ENCODE assay signal across 28 cellular contexts in genomic region chr1:228334226-228334935, GRCh38.
A peak's percentile ranks its signal among the peaks of the same experiment; 100 is the strongest.
DNase-seq lines count a peak whose midpoint lies in the region; ATAC-seq, FAIRE-seq and TF ChIP-seq lines count a peak whose summit lies in the region.
"Had no signal": no experiment of that assay in that cellular context is flagged by ENCODE, and none has a peak within 500 bp of the region (broad histone marks: within the 10 kb centered on the region; RNA-seq: fewer than 3 reads in every experiment).

No MANE protein-coding gene starts in this region.

- no peak for TF ChIP-seq POLR2A in sigmoid colon (IDR thresholded peaks at IDR 0.05)

- TF ChIP-seq CTCF in HEK293 (tag by site-specific recombination; IDR thresholded peaks at IDR 0.05) (no peak), kidney (IDR thresholded peaks at IDR 0.05; ENCODE audit: borderline replicate concordance, extremely low read depth, insufficient read depth) (no peak), sigmoid colon (IDR thresholded peaks at IDR 0.05) (no peak)

- H3K36me3 ChIP-seq in HEK293 (ENCODE audit: control insufficient read depth in 2 of 2, insufficient read depth in 1 of 2, low read length in 2 of 2) = peaks cover 0 to 6% of the 10 kb centered on the region in 2 experiments; a peak in 1 of 3 replicates
- H3K36me3 ChIP-seq in kidney (ENCODE audit: control insufficient read depth in 1 of 2, insufficient read depth in 2 of 2, low read length in 2 of 2) = peaks cover 3 to 6% of the 10 kb centered on the region in 2 donors
- peaks cover 0 to under 1% (median 0%) of the 10 kb centered on the region in 4 donors for H3K36me3 ChIP-seq in sigmoid colon
- H3K36me3 ChIP-seq: MG63 had no signal

- H3K4me1 ChIP-seq in HEK293 (ENCODE audit: control insufficient read depth, insufficient read depth, low read length) (no peaks in the 10 kb centered on the region), kidney (ENCODE audit: control insufficient read depth in 1 of 2, insufficient read depth in 1 of 2, low read depth in 1 of 2, low read length in 2 of 2) (no peaks in the 10 kb centered on the region), sigmoid colon (no peaks in the 10 kb centered on the region)

- H3K27ac ChIP-seq in HEK293 (ENCODE audit: extremely low read depth, low read depth, low read length) (no peak overlapping the region), kidney (ENCODE audit: low read depth in 2 of 2, low read length in 2 of 2) (no peak overlapping the region), sigmoid colon (no peak overlapping the region)
- H3K27ac ChIP-seq: 22Rv1, VCaP had no signal

- DNase-seq in activated CD4-positive, CD25-positive, alpha-beta regulatory T cell treated with anti-CD3 and anti-CD28 coated beads, Interleukin-2, amount 50 U/mL, for 72 hours = peak; percentile 27
- DNase-seq in kidney (peak; percentile 44), sigmoid colon (peak; percentile 47), NCI-H526 treated with DMSO at 0.1 percent for 48 hours (lab: John Stamatoyannopoulos, UW) (no peak)
- no peak for DNase-seq in effector CD8-positive, alpha-beta T cell (lab: John Stamatoyannopoulos, UW)
- DNase-seq: activated CD4-positive, alpha-beta T cell treated with anti-CD3 and anti-CD28 coated beads, Interleukin-2, amount 50 U/mL, for 1 hour; activated naive CD4-positive, alpha-beta T cell treated with Interleukin-2 at 50 U/mL for 16 hours; AML-193; CD8-positive, alpha-beta T cell; DMS153; HFFc6; KBM-7; MG63; NCI-H1417; NCI-H2081 treated with DMSO at 0.1 percent for 48 hours; NCI-H82; nucleus accumbens; RPMI8226; stimulated activated CD4-positive, alpha-beta T cell treated with anti-CD3 and anti-CD28 coated beads, Interleukin-12 subunit alpha, Interleukin-12 subunit beta, amount 100 ng/mL, for 4 hours; stimulated activated CD4-positive, alpha-beta T cell treated with anti-CD3 and anti-CD28 coated beads, Interleukin-4, amount 100 ng/mL, for 24 hours; stimulated activated naive B cell treated with anti-CD40 and anti-IgM and Interleukin-4, amounts not matched to agents 10 μg/mL and 1 μg/mL and 100 μg/mL, for 72 hours had no signal

- POLR2A ChIA-PET in HEK293 (lab: Yijun Ruan, JAX) = no interaction called here

- 94 to 95% methylated on average over 22 of the region's 22 CpGs for WGBS in sigmoid colon, 2 donors

- H3K4me3 ChIP-seq in HEK293 (ENCODE audit: low read depth, low read length) (no peak overlapping the region), kidney (ENCODE audit: low read length in 2 of 2) (no peak overlapping the region), sigmoid colon (no peak overlapping the region)
- H3K4me3 ChIP-seq: MG63 had no signal

- no peak for TF ChIP-seq EP300 in sigmoid colon (IDR thresholded peaks at IDR 0.05)

- intact Hi-C loops in kidney (cut with DNase I) (no loop called here), sigmoid colon (cut with DNase I) (no loop called here)

- H3K9ac ChIP-seq in kidney (ENCODE audit: low read length in 2 of 2) = no peak overlapping the region

- ATAC-seq in activated CD4-positive, CD25-positive, alpha-beta regulatory T cell treated with anti-CD3 and anti-CD28 coated beads, Interleukin-2, amount 50 U/mL, for 24 hours = no peak
- no peak for ATAC-seq in HG03025 (IDR thresholded peaks at IDR 0.05; ENCODE audit: low FRiP score, unreplicated experiment)
- ATAC-seq: CD8-positive, alpha-beta T cell; SK-N-SH treated with all-trans-retinoic acid at 6 μM for 48 hours; stimulated activated naive B cell treated with anti-CD40 and anti-IgM and Interleukin-4, amounts not matched to agents 10 μg/mL and 1 μg/mL and 100 μg/mL, for 72 hours had no signal

- CTCF ChIA-PET in HEK293 (lab: Yijun Ruan, JAX) = no interaction called here

- H3K9me3 ChIP-seq in HEK293 (ENCODE audit: control insufficient read depth, insufficient read depth, low read depth, low read length) (no peaks in the 10 kb centered on the region), kidney (ENCODE audit: control insufficient read depth in 1 of 2, low read length in 2 of 2) (no peaks in the 10 kb centered on the region), sigmoid colon (no peaks in the 10 kb centered on the region)
- H3K9me3 ChIP-seq: MG63 had no signal

- no peak for FAIRE-seq in kidney (lab: Jason Lieb, UNC)
- FAIRE-seq: bronchial epithelial cell had no signal

- no peaks in the 10 kb centered on the region for H3K27me3 ChIP-seq in sigmoid colon
- H3K27me3 ChIP-seq: MG63 had no signal

TF ChIP-seq in HEK293, 187 proteins besides CTCF, POLR2A, EP300 and RAD21:
- TF ChIP-seq REST (tag by site-specific recombination; IDR thresholded peaks at IDR 0.05) (peak; percentile 38; the same call in 1 of the 2 replicates), GLIS1 (tag by site-specific recombination; IDR thresholded peaks at IDR 0.05) (no peak), KLF8 (tag by site-specific recombination; IDR thresholded peaks at IDR 0.05) (no peak), KLF9 (tag by site-specific recombination; IDR thresholded peaks at IDR 0.05; ENCODE audit: low read depth) (no peak)

Comparison
In these comparisons a context has a peak if more than half of its experiments do, and no peak if none do; other contexts are left out.
1. DNase-seq: peak in activated CD4-positive, CD25-positive, alpha-beta regulatory T cell treated with anti-CD3 and anti-CD28 coated beads, Interleukin-2, amount 50 U/mL, for 72 hours (single experiment), kidney (single experiment) and sigmoid colon (single experiment); none in NCI-H526 treated with DMSO at 0.1 percent for 48 hours (single experiment) and effector CD8-positive, alpha-beta T cell (single experiment).